ENCODE assay signal across 2 cellular contexts in genomic region chr6:31122803-31123706, GRCh38.
TF ChIP-seq lines count a peak whose summit lies in the region.

No MANE protein-coding gene starts in this region.

TF ChIP-seq in HEK293, 187 proteins besides CTCF, POLR2A, EP300 and RAD21 (continues in another document):
- TF ChIP-seq PRDM1 (tag by site-specific recombination; IDR thresholded peaks at IDR 0.05) = peak; percentile 66
- peak; percentile 66 for TF ChIP-seq EGR2 (tag by site-specific recombination; IDR thresholded peaks at IDR 0.05; ENCODE audit: low read depth)
- TF ChIP-seq ZBTB48 (tag by site-specific recombination; IDR thresholded peaks at IDR 0.05) = 0 out of 2 replicates have a peak, but pooled peaks have one; percentile 20
- no peak for TF ChIP-seq ZNF362 (tag by site-specific recombination; IDR thresholded peaks at IDR 0.05)
- 0 out of 2 replicates have a peak, but pooled peaks have one; percentile 24 for TF ChIP-seq BCL11A (tag by site-specific recombination; IDR thresholded peaks at IDR 0.05; ENCODE audit: low read depth)
- peak; percentile 9 for TF ChIP-seq ZBTB26 (tag by site-specific recombination; optimal IDR thresholded peaks at IDR 0.05)
- peak; percentile 48 for TF ChIP-seq GLIS1 (tag by site-specific recombination; IDR thresholded peaks at IDR 0.05)
- peak; percentile 93 for TF ChIP-seq ZNF600 (tag by site-specific recombination; IDR thresholded peaks at IDR 0.05)
- no peak for TF ChIP-seq ZNF580 (tag by site-specific recombination; IDR thresholded peaks at IDR 0.05)
- TF ChIP-seq ZNF266 (tag by site-specific recombination; IDR thresholded peaks at IDR 0.05; ENCODE audit: low read depth) = no peak
- TF ChIP-seq PRDM10 (tag by site-specific recombination; IDR thresholded peaks at IDR 0.05) = peak; percentile 65
- TF ChIP-seq ZNF121 (tag by site-specific recombination; IDR thresholded peaks at IDR 0.05) = no peak
- no peak for TF ChIP-seq ZNF292 (tag by site-specific recombination; IDR thresholded peaks at IDR 0.05; ENCODE audit: borderline replicate concordance, low read depth)
- TF ChIP-seq ZBTB21 (tag by site-specific recombination; IDR thresholded peaks at IDR 0.05) = peak; percentile 46; the same call in 1 of the 2 replicates
- peak; percentile 59 for TF ChIP-seq ZNF366 (tag by site-specific recombination; conservative IDR thresholded peaks at IDR 0.05)
- TF ChIP-seq ZNF629 (tag by site-specific recombination; IDR thresholded peaks at IDR 0.05) = peak; percentile 79
- TF ChIP-seq PATZ1 (tag by site-specific recombination; IDR thresholded peaks at IDR 0.05) = peak; percentile 30

TF ChIP-seq in GM12878, 131 proteins besides CTCF, POLR2A, EP300 and RAD21:
- TF ChIP-seq KLF5 (IDR thresholded peaks at IDR 0.05; ENCODE audit: partially characterized antibody) = no peak
- TF ChIP-seq TCF12 (IDR thresholded peaks at IDR 0.05; ENCODE audit: low read depth, low read length) = no peak
- TF ChIP-seq MYB (IDR thresholded peaks at IDR 0.05; ENCODE audit: borderline replicate concordance, low read depth, low read length) = no peak
- no peak for TF ChIP-seq GATAD2B (conservative IDR thresholded peaks at IDR 0.05; ENCODE audit: low read depth)
- no peak for TF ChIP-seq CUX1 (IDR thresholded peaks at IDR 0.05; ENCODE audit: insufficient replicate concordance, low read depth, low read length)
- TF ChIP-seq ZNF622 (IDR thresholded peaks at IDR 0.05) = no peak
- TF ChIP-seq PRDM15 (CRISPR knock-in tag; IDR thresholded peaks at IDR 0.05) = no peak
- TF ChIP-seq NFXL1 (IDR thresholded peaks at IDR 0.05; ENCODE audit: borderline replicate concordance) = no peak
- no peak for TF ChIP-seq HCFC1 (IDR thresholded peaks at IDR 0.05; ENCODE audit: low read length)
- no peak for TF ChIP-seq NR2C2 (IDR thresholded peaks at IDR 0.05; ENCODE audit: borderline replicate concordance, control insufficient read depth, insufficient read length, low read depth)
- TF ChIP-seq IKZF1 (conservative IDR thresholded peaks at IDR 0.05) = no peak
- no peak for TF ChIP-seq CREM (IDR thresholded peaks at IDR 0.05; ENCODE audit: low read depth)
- no peak for TF ChIP-seq SPI1 (IDR thresholded peaks at IDR 0.05; ENCODE audit: borderline replicate concordance, insufficient read depth, low read depth, low read length)
- no peak for TF ChIP-seq ASH2L (IDR thresholded peaks at IDR 0.05; ENCODE audit: borderline replicate concordance, low read depth)
- TF ChIP-seq BCLAF1 (IDR thresholded peaks at IDR 0.05) = no peak
- no peak for TF ChIP-seq BRCA1 (IDR thresholded peaks at IDR 0.05; ENCODE audit: low read depth, low read length)
- TF ChIP-seq CEBPB (IDR thresholded peaks at IDR 0.05; ENCODE audit: borderline replicate concordance in 1 of 2, low read depth in 2 of 2, low read length in 2 of 2) = no peak
- no peak for TF ChIP-seq BHLHE40 (IDR thresholded peaks at IDR 0.05; ENCODE audit: borderline replicate concordance in 1 of 2, low read depth in 2 of 2, low read length in 1 of 2)
